In the genomic region with DNA sequence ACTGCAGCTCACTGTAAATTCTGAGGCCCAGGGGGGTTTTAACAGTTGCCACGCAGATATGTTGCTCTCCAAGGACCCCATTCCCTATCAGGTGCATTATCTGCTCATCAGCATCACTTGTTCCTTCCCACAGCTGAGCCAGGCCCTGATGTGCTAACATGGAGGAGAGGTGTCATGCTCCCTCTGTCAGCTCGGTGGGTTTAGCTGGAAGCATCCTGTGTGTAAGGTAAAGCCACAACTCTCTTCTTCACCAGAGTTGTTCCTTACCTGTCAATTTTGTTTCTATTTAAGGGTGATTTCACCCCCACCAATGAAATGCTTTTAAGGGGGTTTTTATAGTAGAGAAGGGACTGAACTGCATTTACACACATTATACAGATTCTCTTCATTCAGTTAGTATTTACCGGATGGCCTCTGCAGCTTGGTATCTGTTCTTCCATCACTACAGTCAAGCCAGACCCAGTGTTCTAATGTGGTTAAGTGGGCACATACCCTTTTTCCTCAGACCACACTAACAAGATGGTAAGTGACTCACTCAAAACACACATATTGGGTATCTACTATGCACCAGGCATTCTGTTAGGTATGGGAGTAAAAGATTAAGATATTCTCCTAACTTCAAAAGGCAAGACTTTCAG, we compare ENCODE assay signal across 17 cellular contexts.
A peak's percentile ranks its signal among the peaks of the same experiment; 100 is the strongest.
DNase-seq lines count a peak whose midpoint lies in the region; ATAC-seq and TF ChIP-seq lines count a peak whose summit lies in the region.
"Had no signal": no experiment of that assay in that cellular context is flagged by ENCODE, and none has a peak within 500 bp of the region (broad histone marks: within the 10 kb centered on the region; RNA-seq: fewer than 3 reads in every experiment).

No MANE protein-coding gene starts in this region.

- intact Hi-C loops in activated CD4-positive, alpha-beta T cell treated with anti-CD3 and anti-CD28 coated beads for 36 hours (cut with DNase I, micrococcal nuclease), result no loop called here
- intact Hi-C loops in activated CD8-positive, alpha-beta T cell treated with anti-CD3 and anti-CD28 coated beads for 36 hours (cut with micrococcal nuclease), result no loop called here

- H3K27me3 Mint-ChIP-seq in activated CD4-positive, alpha-beta T cell treated with anti-CD3 and anti-CD28 coated beads for 36 hours, result peaks cover 5% of the 10 kb centered on the region
- H3K27me3 Mint-ChIP-seq in activated CD8-positive, alpha-beta T cell treated with anti-CD3 and anti-CD28 coated beads for 36 hours, result no peaks in the 10 kb centered on the region

- peak; percentile 6 for ATAC-seq in activated CD4-positive, alpha-beta T cell treated with anti-CD3 and anti-CD28 coated beads for 36 hours
- peak; percentile 71 for ATAC-seq in activated CD8-positive, alpha-beta T cell treated with anti-CD3 and anti-CD28 coated beads for 36 hours
- ATAC-seq: GM23338 had no signal

- no peaks in the 10 kb centered on the region for H3K9me3 Mint-ChIP-seq in activated CD4-positive, alpha-beta T cell treated with anti-CD3 and anti-CD28 coated beads for 36 hours (ENCODE audit: low read depth)
- H3K9me3 Mint-ChIP-seq in activated CD8-positive, alpha-beta T cell treated with anti-CD3 and anti-CD28 coated beads for 36 hours, result no peaks in the 10 kb centered on the region
- H3K9me3 Mint-ChIP-seq: CD14-positive monocyte, GM23338 had no signal

- H3K9me2 ChIP-seq in Loucy (replicated peaks; ENCODE audit: low read depth, low read length), result no peaks in the 10 kb centered on the region

- H3F3A ChIP-seq in Loucy (ENCODE audit: low read depth), result 0 out of 2 replicates have a peak, but pooled peaks cover 5% of the 10 kb centered on the region

- DNase-seq in activated CD4-positive, alpha-beta T cell treated with anti-CD3 and anti-CD28 coated beads for 36 hours, result no peak
- no peak for DNase-seq in activated CD4-positive, alpha-beta T cell treated with anti-CD3 and anti-CD28 coated beads for 4 hours
- peak; percentile 13 for DNase-seq in activated CD8-positive, alpha-beta T cell treated with anti-CD3 and anti-CD28 coated beads for 36 hours
- peak; percentile 19 for DNase-seq in renal cortical epithelial cell (ENCODE audit: low read depth)
- no peak for DNase-seq in T-helper 9 cell
- no peak for DNase-seq in NCI-H1105 (lab: John Stamatoyannopoulos, UW)
- DNase-seq in Kasumi-1 (lab: John Stamatoyannopoulos, UW), result no peak
- DNase-seq: 8988T, Caco-2, NCI-H345, NCI-H526 treated with DMSO at 0.1 percent for 48 hours, PC-9, Right ventricle myocardium superior had no signal

- H3K9me3 ChIP-seq in Loucy (ENCODE audit: insufficient read depth, low read depth, low read length), result no peaks in the 10 kb centered on the region
- H3K9me3 ChIP-seq: Caco-2 had no signal

- POLR2A ChIA-PET in activated CD4-positive, alpha-beta T cell treated with anti-CD3 and anti-CD28 coated beads for 36 hours (lab: Charles Lee), result no interaction called here
- POLR2A ChIA-PET in activated CD8-positive, alpha-beta T cell treated with anti-CD3 and anti-CD28 coated beads for 36 hours (lab: Charles Lee), result no interaction called here

- H4K20me1 ChIP-seq in Loucy (ENCODE audit: insufficient read depth, low read length, poor library complexity, severe bottlenecking), result no peaks in the 10 kb centered on the region

- H3K4me3 ChIP-seq in Loucy (ENCODE audit: low read length, poor library complexity, severe bottlenecking), result peak overlapping the region; percentile 49
- H3K4me3 ChIP-seq: GM23338, PC-9 had no signal

- peak overlapping the region; percentile 69 for H3K4me2 ChIP-seq in Loucy (ENCODE audit: low read depth, low read length, poor library complexity, severe bottlenecking)
- H3K4me2 ChIP-seq: GM23338, PC-9 had no signal

- no peaks in the 10 kb centered on the region for H3K4me1 Mint-ChIP-seq in activated CD4-positive, alpha-beta T cell treated with anti-CD3 and anti-CD28 coated beads for 36 hours
- H3K4me1 Mint-ChIP-seq in activated CD8-positive, alpha-beta T cell treated with anti-CD3 and anti-CD28 coated beads for 36 hours (ENCODE audit: low read depth), result peaks cover 15% of the 10 kb centered on the region
- H3K4me1 Mint-ChIP-seq: CD14-positive monocyte had no signal

- no peaks in the 10 kb centered on the region for H3K36me3 Mint-ChIP-seq in activated CD4-positive, alpha-beta T cell treated with anti-CD3 and anti-CD28 coated beads for 36 hours (ENCODE audit: low read depth)
- no peaks in the 10 kb centered on the region for H3K36me3 Mint-ChIP-seq in activated CD8-positive, alpha-beta T cell treated with anti-CD3 and anti-CD28 coated beads for 36 hours (ENCODE audit: low read depth)
- H3K36me3 Mint-ChIP-seq: CD14-positive monocyte had no signal

- H3K9ac ChIP-seq in Loucy (ENCODE audit: low read depth, low read length, poor library complexity, severe bottlenecking), result peak overlapping the region; percentile 37

- H3K4me1 ChIP-seq in Loucy (ENCODE audit: insufficient read depth, low read length, poor library complexity, severe bottlenecking), result peaks cover 57% of the 10 kb centered on the region
- H3K4me1 ChIP-seq: Caco-2 had no signal

- no peak overlapping the region for H3K27ac Mint-ChIP-seq in activated CD4-positive, alpha-beta T cell treated with anti-CD3 and anti-CD28 coated beads for 36 hours
- no peak overlapping the region for H3K27ac Mint-ChIP-seq in activated CD8-positive, alpha-beta T cell treated with anti-CD3 and anti-CD28 coated beads for 36 hours
- H3K27ac Mint-ChIP-seq: CD14-positive monocyte, GM23338, IgD-negative memory B cell had no signal

- H2AFZ ChIP-seq in Loucy (ENCODE audit: low read length), result no peak overlapping the region
- H2AFZ ChIP-seq: GM23338, PC-9 had no signal

- CTCF ChIA-PET in activated CD4-positive, alpha-beta T cell treated with anti-CD3 and anti-CD28 coated beads for 36 hours (lab: Charles Lee), result interaction anchor here (0.6 kb wide), 1 partner anchor 26 kb away, joined by 3 read pairs; no protein-coding TSS in a partner anchor
- CTCF ChIA-PET in activated CD8-positive, alpha-beta T cell treated with anti-CD3 and anti-CD28 coated beads for 36 hours (lab: Charles Lee), result interaction anchor here (1.2 to 2.6 kb wide), 3 partner anchors 145 to 186 kb away, joined by 3 to 9 read pairs (median 6); no protein-coding TSS in a partner anchor

- H3K79me2 ChIP-seq in Loucy (ENCODE audit: insufficient read depth, low read length), result peaks cover 4% of the 10 kb centered on the region; the same call in 1 of the 2 replicates

- TF ChIP-seq CTCF in Loucy (conservative IDR thresholded peaks at IDR 0.05; ENCODE audit: low read length), result no peak
- TF ChIP-seq CTCF in activated CD8-positive, alpha-beta T cell treated with anti-CD3 and anti-CD28 coated beads for 36 hours (IDR thresholded peaks at IDR 0.05), result no peak

- H3K27me3 ChIP-seq in Loucy (ENCODE audit: insufficient read depth, low read length, poor library complexity, severe bottlenecking), result no peaks in the 10 kb centered on the region

- no peaks in the 10 kb centered on the region for H3K36me3 ChIP-seq in Loucy (ENCODE audit: insufficient read depth, low read length)

- H3K4me3 Mint-ChIP-seq in activated CD4-positive, alpha-beta T cell treated with anti-CD3 and anti-CD28 coated beads for 36 hours, result no peak overlapping the region
- no peak overlapping the region for H3K4me3 Mint-ChIP-seq in activated CD8-positive, alpha-beta T cell treated with anti-CD3 and anti-CD28 coated beads for 36 hours
- H3K4me3 Mint-ChIP-seq: CD14-positive monocyte, GM23338, IgD-negative memory B cell had no signal

Comparison
In these comparisons a context has a peak if more than half of its experiments do, and no peak if none do; other contexts are left out.
1. DNase-seq: peak in activated CD8-positive, alpha-beta T cell treated with anti-CD3 and anti-CD28 coated beads for 36 hours (single experiment) and renal cortical epithelial cell (single experiment); none in activated CD4-positive, alpha-beta T cell treated with anti-CD3 and anti-CD28 coated beads for 36 hours (single experiment), activated CD4-positive, alpha-beta T cell treated with anti-CD3 and anti-CD28 coated beads for 4 hours (0 of 2), T-helper 9 cell (single experiment), NCI-H1105 (single experiment) and Kasumi-1 (0 of 2).